27 cellular contexts compared by ENCODE assay signal in genomic region chr17:50699410-50699809, GRCh38. TPM values are rescaled to one million over a fixed set of nuclear protein-coding genes. Genes with fewer than 3 reads are reported as not detected.
DNase-seq lines count a peak whose midpoint lies in the region; ATAC-seq and TF ChIP-seq lines count a peak whose summit lies in the region.
"Had no signal": no experiment of that assay in that cellular context is flagged by ENCODE, and none has a peak within 500 bp of the region (broad histone marks: within the 10 kb centered on the region; RNA-seq: fewer than 3 reads in every experiment).

No MANE protein-coding gene starts in this region.

- peak overlapping the region; percentile 19; the same call in 1 of the 2 replicates for H3K4me3 Mint-ChIP-seq in HFFc6
- no peak overlapping the region for H3K4me3 Mint-ChIP-seq in chondrocyte (ENCODE audit: unreplicated experiment)
- H3K4me3 Mint-ChIP-seq: CD4-positive, alpha-beta T cell; nephron progenitor cell had no signal

- H3K36me3 ChIP-seq in urinary bladder (ENCODE audit: insufficient read depth) (peaks cover 8% of the 10 kb centered on the region), testis (ENCODE audit: low read depth, missing control alignments) (no peaks in the 10 kb centered on the region)

- TF ChIP-seq CTCF in HFFc6 (IDR thresholded peaks at IDR 0.05) (no peak), foreskin keratinocyte (conservative IDR thresholded peaks at IDR 0.05) (no peak), chondrocyte (IDR thresholded peaks at IDR 0.05) (no peak), testis (IDR thresholded peaks at IDR 0.05) (no peak)

- TF ChIP-seq POLR2A in testis (IDR thresholded peaks at IDR 0.05): no peak

- no peaks in the 10 kb centered on the region for H3K9me3 Mint-ChIP-seq in HFFc6
- H3K9me3 Mint-ChIP-seq in chondrocyte (ENCODE audit: low read depth): no peaks in the 10 kb centered on the region
- H3K9me3 Mint-ChIP-seq: CD4-positive, alpha-beta T cell; nephron progenitor cell had no signal

- H3K27ac ChIP-seq in foreskin keratinocyte (no peak overlapping the region), urinary bladder (ENCODE audit: low read depth) (peak overlapping the region; percentile 59), testis (no peak overlapping the region)
- H3K27ac ChIP-seq: adrenal gland, brain microvascular endothelial cell, heart left ventricle, pancreas, right atrium auricular region, SJSA1, upper lobe of right lung had no signal

- H3K36me3 Mint-ChIP-seq in HFFc6 (ENCODE audit: low read depth) (peaks cover 40% of the 10 kb centered on the region), chondrocyte (ENCODE audit: low read depth) (peaks cover 29% of the 10 kb centered on the region)

- H3K9me3 ChIP-seq in testis: no peaks in the 10 kb centered on the region
- H3K9me3 ChIP-seq: adrenal gland, heart left ventricle, pancreas, right atrium auricular region, SJSA1, upper lobe of right lung had no signal

- H3K4me1 ChIP-seq in foreskin keratinocyte: peaks cover 6% of the 10 kb centered on the region
- H3K4me1 ChIP-seq in urinary bladder (ENCODE audit: insufficient read depth): peaks cover 1% of the 10 kb centered on the region
- H3K4me1 ChIP-seq in testis: no peaks in the 10 kb centered on the region

- WGBS in urinary bladder: 80% methylated on average over 7 of the region's 7 CpGs
- WGBS in testis, 2 donors: 88 to 91% methylated on average over 7 of the region's 7 CpGs

- peak; percentile 32 for ATAC-seq in foreskin keratinocyte
- ATAC-seq: GM12878, heart left ventricle, pancreas, upper lobe of right lung had no signal

- intact Hi-C loops in testis (cut with DNase I; ENCODE audit: low total_unique reads): loop anchor here (5.0 kb wide), 1 partner anchor 152 kb away; the partner anchor contains the start of gene SPATA20

- no peaks in the 10 kb centered on the region for H3K27me3 ChIP-seq in foreskin keratinocyte
- H3K27me3 ChIP-seq in testis: no peaks in the 10 kb centered on the region
- H3K27me3 ChIP-seq: adrenal gland, brain microvascular endothelial cell, heart left ventricle, pancreas, right atrium auricular region, SJSA1, upper lobe of right lung had no signal

- peak overlapping the region; percentile 88 for H3K27ac Mint-ChIP-seq in HFFc6
- no peak overlapping the region for H3K27ac Mint-ChIP-seq in chondrocyte (ENCODE audit: unreplicated experiment)
- H3K27ac Mint-ChIP-seq: CD4-positive, alpha-beta T cell; nephron progenitor cell had no signal

- H3K4me3 ChIP-seq in urinary bladder (ENCODE audit: low read depth, low read length): no peak overlapping the region
- H3K4me3 ChIP-seq in testis: no peak overlapping the region
- H3K4me3 ChIP-seq: adrenal gland, GM12878, heart left ventricle, pancreas, right atrium auricular region, SJSA1, upper lobe of right lung had no signal

- H3K4me1 Mint-ChIP-seq in HFFc6 (ENCODE audit: low read depth) (peaks cover 74% of the 10 kb centered on the region), chondrocyte (ENCODE audit: low read depth) (peaks cover 25% of the 10 kb centered on the region)

- DNase-seq in HFFc6: peak; percentile 40
- DNase-seq in T1000 (lab: John Stamatoyannopoulos, UW): peak; percentile 23
- no peak for DNase-seq in foreskin keratinocyte
- DNase-seq in AG08395 (ENCODE audit: low spot score): no peak
- DNase-seq in chondrocyte (ENCODE audit: low spot score): no peak
- no peak for DNase-seq in testis
- DNase-seq: activated CD8-positive, alpha-beta memory T cell treated with anti-CD3 and anti-CD28 coated beads for 24 hours; activated gamma-delta T cell; AML-193; brain microvascular endothelial cell; CD4-positive, alpha-beta T cell; EL; foreskin fibroblast; heart left ventricle; kidney; NCI-H1092 treated with DMSO at 0.1 percent for 48 hours; NCI-H187; NCI-H526 treated with DMSO at 0.1 percent for 48 hours; nephron progenitor cell; pancreas; stimulated activated CD4-positive, alpha-beta T cell treated with anti-CD3 and anti-CD28 coated beads, Interleukin-2, amount 100 ng/mL, for 48 hours; upper lobe of right lung had no signal

- H3K27me3 Mint-ChIP-seq in HFFc6 (ENCODE audit: insufficient read depth) (no peaks in the 10 kb centered on the region; the same call in 1 of the 2 replicates), chondrocyte (ENCODE audit: low read depth) (no peaks in the 10 kb centered on the region)
- H3K27me3 Mint-ChIP-seq: CD4-positive, alpha-beta T cell had no signal

RNA-seq across cellular contexts. Expression of gene ANKRD40, which starts 8.3 kb away (rescaled TPM):
- 10 to 100 TPM; 43.1 to 48.4 (median 46.6) TPM for total RNA-seq in HFFc6 (2021; fragmentation: NEBNext Ultra II Directional; extraction: Animal tissue kit (Norgen Biotek cat#: 25700))
- total RNA-seq in foreskin keratinocyte (35.6 and 38.8 TPM in 2 replicates), urinary bladder (37.6 TPM), chondrocyte (34.6 to 39.4 TPM (median 36.1 TPM) in 3 replicates), testis (10 to 100 TPM; 24.3 to 31.7 TPM)
- polyA plus RNA-seq in foreskin keratinocyte (12.0 and 15.0 TPM in 2 replicates), urinary bladder (34.0 TPM), testis (ENCODE audit: insufficient read depth, low read depth, low replicate concordance) (24.7 TPM)

RNA-seq across cellular contexts. Expression of gene LUC7L3, which starts 20.0 kb away (rescaled TPM):
- total RNA-seq in HFFc6 (2021; fragmentation: NEBNext Ultra II Directional; extraction: Animal tissue kit (Norgen Biotek cat#: 25700)): 10 to 100 TPM; 54.0 to 76.3 (median 59.1) TPM
- 39.5 and 46.4 TPM in 2 replicates for total RNA-seq in foreskin keratinocyte
- polyA plus RNA-seq in foreskin keratinocyte: 63.6 and 74.2 TPM in 2 replicates
- total RNA-seq in urinary bladder: 129 TPM
- polyA plus RNA-seq in urinary bladder: 69.7 TPM
- total RNA-seq in chondrocyte: 71.5 to 99.0 TPM (median 73.9 TPM) in 3 replicates
- total RNA-seq in testis: 100 to 1,000 TPM; 115 to 160 TPM
- 37.4 TPM for polyA plus RNA-seq in testis (ENCODE audit: insufficient read depth, low read depth, low replicate concordance)

Comparison
In these comparisons a context has a peak if more than half of its experiments do, and no peak if none do; other contexts are left out.
1. DNase-seq: peak in HFFc6 (single experiment) and T1000 (single experiment); none in foreskin keratinocyte (0 of 2), AG08395 (single experiment), chondrocyte (single experiment) and testis (single experiment).